5 cellular contexts compared by ENCODE assay signal in the genomic region with DNA sequence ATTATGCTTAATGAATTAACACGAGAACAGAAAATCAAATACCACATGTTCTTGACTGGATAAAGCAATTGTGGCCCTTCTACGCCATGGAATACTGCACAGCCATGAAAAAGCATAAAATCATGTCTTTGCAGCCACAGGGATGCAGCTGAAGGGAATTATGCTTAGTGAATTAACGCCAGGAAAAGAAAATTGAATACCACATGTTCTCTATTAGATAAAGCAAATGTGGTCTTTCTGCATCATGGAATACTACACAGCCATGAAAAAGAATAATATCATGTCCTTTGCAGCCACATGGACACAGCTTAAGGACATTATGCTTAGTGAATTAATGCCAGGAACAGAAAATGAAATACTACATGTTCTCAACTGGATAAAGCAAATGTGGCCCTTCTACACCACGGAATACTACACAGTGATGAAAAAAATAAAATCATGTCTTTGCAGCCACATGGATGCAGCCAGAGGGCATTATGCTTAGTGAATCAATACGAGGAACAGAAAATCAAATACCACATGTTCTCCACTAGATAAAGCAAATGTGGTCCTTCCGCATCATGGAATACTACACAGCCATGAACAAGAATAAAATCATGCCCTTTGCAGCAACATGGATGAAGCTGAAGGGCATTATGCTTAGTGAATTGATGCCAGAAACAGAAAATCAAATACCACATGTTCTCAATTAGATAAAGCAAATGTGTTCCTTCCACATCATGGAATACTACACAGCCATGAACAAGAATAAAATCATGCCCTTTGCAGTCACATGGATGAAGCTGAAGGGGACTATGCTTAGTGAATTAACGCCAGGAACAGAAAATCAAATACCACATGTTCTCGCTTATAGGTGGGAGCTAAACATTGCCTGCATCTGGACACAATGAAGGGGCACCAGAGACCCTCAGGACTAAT. TPM values are rescaled to one million over a fixed set of nuclear protein-coding genes. Genes with fewer than 3 reads are reported as not detected.
"Had no signal": no experiment of that assay in that cellular context is flagged by ENCODE, and none has a peak within 500 bp of the region (broad histone marks: within the 10 kb centered on the region; RNA-seq: fewer than 3 reads in every experiment).

No MANE protein-coding gene starts in this region.

RNA-seq across cellular contexts. Expression of a gene that starts 37.3 kb away (rescaled TPM):
- total RNA-seq: HepG2, HT-29, HT1080, IMR-90 had no signal
- polyA plus RNA-seq: HepG2, IgD-negative memory B cell, IMR-90 had no signal
